23 cellular contexts compared by ENCODE assay signal in the genomic region with DNA sequence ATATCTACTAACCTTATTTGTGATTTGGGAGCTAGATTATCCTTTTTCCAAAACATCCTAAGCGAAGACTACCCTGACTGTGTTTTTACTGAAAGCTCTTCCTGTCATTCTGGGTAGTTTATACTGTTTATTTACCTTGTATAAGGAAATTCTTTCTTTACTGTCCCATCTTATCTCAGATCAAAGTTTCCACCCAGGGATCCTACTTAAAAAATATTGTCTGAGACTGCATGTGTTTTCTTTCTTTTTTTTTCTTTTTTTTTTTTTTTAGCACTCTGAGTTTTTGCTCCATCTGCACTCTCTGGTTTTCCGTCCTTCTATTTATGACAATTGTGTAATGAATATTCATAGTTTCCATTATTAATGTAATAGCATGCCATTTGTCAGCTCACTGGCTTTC.
"Had no signal": no experiment of that assay in that cellular context is flagged by ENCODE, and none has a peak within 500 bp of the region (broad histone marks: within the 10 kb centered on the region; RNA-seq: fewer than 3 reads in every experiment).

No MANE protein-coding gene starts in this region.

- H3K4me1 ChIP-seq: testis, uterus had no signal

- H3K36me3 ChIP-seq: gastroesophageal sphincter, heart left ventricle, right lobe of liver, uterus had no signal

- H3K4me3 ChIP-seq: gastroesophageal sphincter, heart left ventricle, mucosa of descending colon, right lobe of liver, skin epidermis, testis, uterus had no signal

- DNase-seq: activated CD4-positive, alpha-beta memory T cell treated with anti-CD3 and anti-CD28 coated beads, Interleukin-2, amount 10 ng/mL, durations not matched to agents 7 days and 5 days; activated CD4-positive, alpha-beta T cell treated with anti-CD3 and anti-CD28 coated beads for 48 hours; activated effector memory CD4-positive, alpha-beta T cell treated with Interleukin-2 at 50 U/mL for 16 hours; activated naive CD4-positive, alpha-beta T cell treated with anti-CD3 and anti-CD28 coated beads, Interleukin-2, amount 10 ng/mL, durations not matched to agents 7 days and 5 days; activated T-cell treated with anti-CD3 and anti-CD28 coated beads, Interleukin-2, amount 50 U/mL, for 72 hours; cerebellar nuclear complex; cortex of kidney; endodermal cell; heart left ventricle; islet precursor cell; left colon; mucosa of descending colon; occipital lobe; posterior cingulate gyrus; right lobe of liver; stimulated activated CD4-positive, alpha-beta T cell treated with anti-CD3 and anti-CD28 coated beads, Interleukin-2, amount 100 ng/mL, for 24 hours; stimulated activated naive B cell treated with anti-CD40 and anti-IgM and Interleukin-4, amounts not matched to agents 10 μg/mL and 1 μg/mL and 100 μg/mL, for 72 hours; testis; trophoblast cell; uterus had no signal

- ATAC-seq: activated T-cell treated with anti-CD3 and anti-CD28 coated beads, Interleukin-2, amount 50 U/mL, for 72 hours; gastroesophageal sphincter; heart left ventricle; left colon; mucosa of descending colon; right lobe of liver; stimulated activated naive B cell treated with anti-CD40 and anti-IgM and Interleukin-4, amounts not matched to agents 10 μg/mL and 1 μg/mL and 100 μg/mL, for 72 hours had no signal

- H3K9me3 ChIP-seq: gastroesophageal sphincter, heart left ventricle, mucosa of descending colon, right lobe of liver, testis, uterus had no signal

- H3K27ac ChIP-seq: epithelial cell of prostate, gastroesophageal sphincter, heart left ventricle, right lobe of liver, skin epidermis, testis, uterus had no signal

- H3K27me3 ChIP-seq: gastroesophageal sphincter, heart left ventricle, right lobe of liver, testis, uterus had no signal
